In genomic region chr1:150008699-150009098, GRCh38 we compare ENCODE assay signal across 8 cellular contexts. TPM values are rescaled to one million over a fixed set of nuclear protein-coding genes. Genes with fewer than 3 reads are reported as not detected.
A peak's percentile ranks its signal among the peaks of the same experiment; 100 is the strongest.
DNase-seq lines count a peak whose midpoint lies in the region; ATAC-seq, FAIRE-seq and TF ChIP-seq lines count a peak whose summit lies in the region.

No MANE protein-coding gene starts in this region.

- ATAC-seq in CD8-positive, alpha-beta T cell = no peak
- ATAC-seq in natural killer cell treated with Interleukin-12 subunit alpha and Interleukin-12 subunit beta and Interleukin-15 and Interleukin-18, amount 100 ng/mL, for 72 hours = no peak
- no peak for ATAC-seq in GM19463 (IDR thresholded peaks at IDR 0.05; ENCODE audit: unreplicated experiment)

- no peaks in the 10 kb centered on the region for H3K27me3 Mint-ChIP-seq in CD8-positive, alpha-beta T cell (ENCODE audit: low read depth)
- no peaks in the 10 kb centered on the region for H3K27me3 Mint-ChIP-seq in natural killer cell treated with Interleukin-12 subunit alpha and Interleukin-12 subunit beta and Interleukin-15 and Interleukin-18, amount 100 ng/mL, for 72 hours

- no peaks in the 10 kb centered on the region for H3K9me3 Mint-ChIP-seq in CD8-positive, alpha-beta T cell
- H3K9me3 Mint-ChIP-seq in natural killer cell treated with Interleukin-12 subunit alpha and Interleukin-12 subunit beta and Interleukin-15 and Interleukin-18, amount 100 ng/mL, for 72 hours = no peaks in the 10 kb centered on the region

- no peak for DNase-seq in CD8-positive, alpha-beta T cell
- DNase-seq in NCI-H2029 (lab: John Stamatoyannopoulos, UW) (peak; percentile 27), cardiac fibroblast (ENCODE audit: low read depth in 2 of 2) (no peak), cortex of kidney (lab: John Stamatoyannopoulos, UW) (no peak), GM13977 (ENCODE audit: low spot score) (no peak), RCC 7860 (ENCODE audit: low spot score) (no peak)
- DNase-seq in natural killer cell treated with Interleukin-12 subunit alpha and Interleukin-12 subunit beta and Interleukin-15 and Interleukin-18, amount 100 ng/mL, for 72 hours (ENCODE audit: low spot score) = no peak

- no peaks in the 10 kb centered on the region for H3K9me3 ChIP-seq in CD8-positive, alpha-beta T cell (ENCODE audit: low read length)

- no peak for FAIRE-seq in RCC 7860 (lab: Jason Lieb, UNC)

- no peak overlapping the region for H3K27ac ChIP-seq in CD8-positive, alpha-beta T cell (ENCODE audit: low read depth, low read length)

- peaks cover 29% of the 10 kb centered on the region for H3K4me1 Mint-ChIP-seq in CD8-positive, alpha-beta T cell (ENCODE audit: low read depth)
- peaks cover 31 to 45% of the 10 kb centered on the region in 2 donors for H3K4me1 Mint-ChIP-seq in natural killer cell treated with Interleukin-12 subunit alpha and Interleukin-12 subunit beta and Interleukin-15 and Interleukin-18, amount 100 ng/mL, for 72 hours (ENCODE audit: low read depth in 2 of 2)

- no peak for TF ChIP-seq CTCF in CD8-positive, alpha-beta T cell (IDR thresholded peaks at IDR 0.05)
- TF ChIP-seq CTCF in cardiac fibroblast (IDR thresholded peaks at IDR 0.05; ENCODE audit: low read depth, low read length) (no peak), GM13977 (IDR thresholded peaks at IDR 0.05; ENCODE audit: extremely low read depth, insufficient read depth, missing control alignments) (no peak)

- CTCF ChIA-PET in CD8-positive, alpha-beta T cell (lab: Charles Lee) = interaction anchor here (1.6 to 2.0 kb wide), 2 partner anchors 42 to 47 kb away, joined by 4 to 5 read pairs; no protein-coding TSS in a partner anchor

- H3K36me3 Mint-ChIP-seq in CD8-positive, alpha-beta T cell = peaks cover 16% of the 10 kb centered on the region
- H3K36me3 Mint-ChIP-seq in natural killer cell treated with Interleukin-12 subunit alpha and Interleukin-12 subunit beta and Interleukin-15 and Interleukin-18, amount 100 ng/mL, for 72 hours = peaks cover 4% of the 10 kb centered on the region

- in situ Hi-C loops in GM13977 (cut with MboI; ENCODE audit: low pct_unique_long_range_greater_than_20kb, low sequenced_read_pairs, unreplicated experiment) = no loop called here

- no peak overlapping the region for H3K4me3 ChIP-seq in CD8-positive, alpha-beta T cell (ENCODE audit: low read depth, low read length)
- H3K4me3 ChIP-seq in cardiac fibroblast (replicated peaks in 1 of 2; ENCODE audit: low read depth in 2 of 2, low read length in 2 of 2) = peak overlapping the region; percentile 86 to 87

- no peaks in the 10 kb centered on the region for H3K27me3 ChIP-seq in CD8-positive, alpha-beta T cell (ENCODE audit: insufficient read depth, low read length)

- intact Hi-C loops in CD8-positive, alpha-beta T cell (cut with DNase I, micrococcal nuclease) = loop anchor here in 1 of 2 experiments (5.0 kb wide), 1 partner anchor 46 kb away; no protein-coding TSS in a partner anchor

- no peaks in the 10 kb centered on the region for H3K36me3 ChIP-seq in CD8-positive, alpha-beta T cell (ENCODE audit: insufficient read depth, low read length)

- no peak overlapping the region for H3K27ac Mint-ChIP-seq in CD8-positive, alpha-beta T cell
- H3K27ac Mint-ChIP-seq in natural killer cell treated with Interleukin-12 subunit alpha and Interleukin-12 subunit beta and Interleukin-15 and Interleukin-18, amount 100 ng/mL, for 72 hours = peak overlapping the region in 1 of 2 donors; percentile 96

- peak overlapping the region; percentile 88 for H3K4me3 Mint-ChIP-seq in CD8-positive, alpha-beta T cell
- H3K4me3 Mint-ChIP-seq in natural killer cell treated with Interleukin-12 subunit alpha and Interleukin-12 subunit beta and Interleukin-15 and Interleukin-18, amount 100 ng/mL, for 72 hours = peak overlapping the region; percentile 99

- POLR2A ChIA-PET in CD8-positive, alpha-beta T cell (lab: Charles Lee) = interaction anchor here (1.5 to 2.5 kb wide), 3 partner anchors 59 to 362 kb away, joined by 3 to 18 read pairs (median 6); partner anchors contain the start of gene VPS45

- peaks cover 10% of the 10 kb centered on the region for H3K4me1 ChIP-seq in CD8-positive, alpha-beta T cell (ENCODE audit: insufficient read depth, low read length)

RNA-seq across cellular contexts. Expression of gene OTUD7B, which starts 1.8 kb away (rescaled TPM):
- 1 to 10 TPM; 2.1 to 2.2 TPM for total RNA-seq in CD8-positive, alpha-beta T cell
- total RNA-seq in natural killer cell treated with Interleukin-12 subunit alpha and Interleukin-12 subunit beta and Interleukin-15 and Interleukin-18, amount 100 ng/mL, for 72 hours = 10 to 100 TPM; 18.9 to 26.4 TPM

RNA-seq across cellular contexts. Expression of gene VPS45, which starts 58.9 kb away (rescaled TPM):
- 1 to 10 TPM; 5.9 to 6.9 TPM for total RNA-seq in CD8-positive, alpha-beta T cell
- 10 to 100 TPM; 34.1 to 40.4 TPM for total RNA-seq in natural killer cell treated with Interleukin-12 subunit alpha and Interleukin-12 subunit beta and Interleukin-15 and Interleukin-18, amount 100 ng/mL, for 72 hours

Comparison
In these comparisons a context has a peak if more than half of its experiments do, and no peak if none do; other contexts are left out.
1. RNA of gene OTUD7B, which starts 1.8 kb away (total RNA-seq): 18.9 to 26.4 TPM in natural killer cell treated with Interleukin-12 subunit alpha and Interleukin-12 subunit beta and Interleukin-15 and Interleukin-18, amount 100 ng/mL, for 72 hours; 2.1 to 2.2 TPM in CD8-positive, alpha-beta T cell; every median in the first group is over 4 times any median in the second.
2. RNA of gene VPS45, which starts 58.9 kb away (total RNA-seq): 34.1 to 40.4 TPM in natural killer cell treated with Interleukin-12 subunit alpha and Interleukin-12 subunit beta and Interleukin-15 and Interleukin-18, amount 100 ng/mL, for 72 hours; 5.9 to 6.9 TPM in CD8-positive, alpha-beta T cell; every median in the first group is over 4 times any median in the second.